In the genomic region with DNA sequence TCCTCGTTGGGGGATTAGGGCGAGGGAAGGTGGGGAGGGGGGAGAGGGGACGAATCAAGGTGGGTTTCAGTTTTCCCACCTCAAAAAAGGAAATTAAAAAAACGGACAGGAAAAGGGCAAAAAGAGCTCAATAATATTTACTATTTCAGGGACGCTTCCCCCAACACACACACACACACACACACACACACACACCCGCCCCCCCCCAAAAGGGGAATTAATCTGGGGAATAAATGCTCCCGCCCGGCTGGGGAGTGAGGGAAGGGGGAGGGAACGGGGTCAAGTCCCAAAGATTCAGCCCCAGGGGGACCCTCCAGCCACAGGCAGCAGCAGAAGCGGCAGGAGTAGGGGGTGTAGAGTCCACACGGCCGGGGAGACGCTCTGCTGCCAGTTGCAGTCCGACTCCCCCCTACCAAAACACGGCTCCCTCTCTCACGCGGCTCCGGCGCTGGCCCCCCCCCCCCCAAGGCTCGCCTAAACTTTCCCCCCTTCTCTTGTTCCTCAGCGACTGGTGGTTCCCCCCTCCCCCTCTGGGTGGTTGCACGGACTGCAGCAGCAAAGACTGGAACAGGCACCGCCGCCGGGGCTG, we compare ENCODE assay signal across 1 cellular context.
TF ChIP-seq lines count a peak whose summit lies in the region.

No MANE protein-coding gene starts in this region.

TF ChIP-seq in K562, 482 proteins besides CTCF, POLR2A, EP300 and RAD21 (continues in another document):
- TF ChIP-seq POU5F1 (IDR thresholded peaks at IDR 0.05; ENCODE audit: borderline replicate concordance, low read depth, low read length, partially characterized antibody), result no peak
- no peak for TF ChIP-seq ZBTB1 (CRISPR knock-in tag; IDR thresholded peaks at IDR 0.05; ENCODE audit: borderline replicate concordance, low read depth)
- no peak for TF ChIP-seq MTF1 (CRISPR knock-in tag; IDR thresholded peaks at IDR 0.05; ENCODE audit: borderline replicate concordance)
- TF ChIP-seq U2AF2 (optimal IDR thresholded peaks at IDR 0.05; ENCODE audit: low read depth, low read length), result no peak
- TF ChIP-seq CEBPB (tag; IDR thresholded peaks at IDR 0.05), result no peak
- TF ChIP-seq, protein P1, sequence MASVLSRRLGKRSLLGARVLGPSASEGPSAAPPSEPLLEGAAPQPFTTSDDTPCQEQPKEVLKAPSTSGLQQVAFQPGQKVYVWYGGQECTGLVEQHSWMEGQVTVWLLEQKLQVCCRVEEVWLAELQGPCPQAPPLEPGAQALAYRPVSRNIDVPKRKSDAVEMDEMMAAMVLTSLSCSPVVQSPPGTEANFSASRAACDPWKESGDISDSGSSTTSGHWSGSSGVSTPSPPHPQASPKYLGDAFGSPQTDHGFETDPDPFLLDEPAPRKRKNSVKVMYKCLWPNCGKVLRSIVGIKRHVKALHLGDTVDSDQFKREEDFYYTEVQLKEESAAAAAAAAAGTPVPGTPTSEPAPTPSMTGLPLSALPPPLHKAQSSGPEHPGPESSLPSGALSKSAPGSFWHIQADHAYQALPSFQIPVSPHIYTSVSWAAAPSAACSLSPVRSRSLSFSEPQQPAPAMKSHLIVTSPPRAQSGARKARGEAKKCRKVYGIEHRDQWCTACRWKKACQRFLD (CRISPR knock-in tag; IDR thresholded peaks at IDR 0.05), result no peak
- TF ChIP-seq MAFG (tag; conservative IDR thresholded peaks at IDR 0.05), result no peak
- no peak for TF ChIP-seq GTF2E2 (tag; IDR thresholded peaks at IDR 0.05)
- TF ChIP-seq, protein P2, sequence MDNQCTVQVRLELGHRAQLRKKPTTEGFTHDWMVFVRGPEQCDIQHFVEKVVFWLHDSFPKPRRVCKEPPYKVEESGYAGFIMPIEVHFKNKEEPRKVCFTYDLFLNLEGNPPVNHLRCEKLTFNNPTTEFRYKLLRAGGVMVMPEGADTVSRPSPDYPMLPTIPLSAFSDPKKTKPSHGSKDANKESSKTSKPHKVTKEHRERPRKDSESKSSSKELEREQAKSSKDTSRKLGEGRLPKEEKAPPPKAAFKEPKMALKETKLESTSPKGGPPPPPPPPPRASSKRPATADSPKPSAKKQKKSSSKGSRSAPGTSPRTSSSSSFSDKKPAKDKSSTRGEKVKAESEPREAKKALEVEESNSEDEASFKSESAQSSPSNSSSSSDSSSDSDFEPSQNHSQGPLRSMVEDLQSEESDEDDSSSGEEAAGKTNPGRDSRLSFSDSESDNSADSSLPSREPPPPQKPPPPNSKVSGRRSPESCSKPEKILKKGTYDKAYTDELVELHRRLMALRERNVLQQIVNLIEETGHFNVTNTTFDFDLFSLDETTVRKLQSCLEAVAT (IDR thresholded peaks at IDR 0.05), result peak; percentile 51 to 60; a peak in 3 of 4 replicates
- TF ChIP-seq ETS2 (tag; IDR thresholded peaks at IDR 0.05; ENCODE audit: borderline replicate concordance, poor library complexity, severe bottlenecking), result no peak
- TF ChIP-seq, protein P3, sequence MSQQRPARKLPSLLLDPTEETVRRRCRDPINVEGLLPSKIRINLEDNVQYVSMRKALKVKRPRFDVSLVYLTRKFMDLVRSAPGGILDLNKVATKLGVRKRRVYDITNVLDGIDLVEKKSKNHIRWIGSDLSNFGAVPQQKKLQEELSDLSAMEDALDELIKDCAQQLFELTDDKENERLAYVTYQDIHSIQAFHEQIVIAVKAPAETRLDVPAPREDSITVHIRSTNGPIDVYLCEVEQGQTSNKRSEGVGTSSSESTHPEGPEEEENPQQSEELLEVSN (IDR thresholded peaks at IDR 0.05; ENCODE audit: borderline replicate concordance in 1 of 2, extremely low read depth in 1 of 2, insufficient read depth in 1 of 2, insufficient read length in 1 of 2, low read depth in 1 of 2, low read length in 1 of 2, poor library complexity in 1 of 2, severe bottlenecking in 1 of 2), result no peak
- TF ChIP-seq ZFP36 (IDR thresholded peaks at IDR 0.05; ENCODE audit: low read depth, low read length, partially characterized antibody), result no peak
- TF ChIP-seq, protein P4, sequence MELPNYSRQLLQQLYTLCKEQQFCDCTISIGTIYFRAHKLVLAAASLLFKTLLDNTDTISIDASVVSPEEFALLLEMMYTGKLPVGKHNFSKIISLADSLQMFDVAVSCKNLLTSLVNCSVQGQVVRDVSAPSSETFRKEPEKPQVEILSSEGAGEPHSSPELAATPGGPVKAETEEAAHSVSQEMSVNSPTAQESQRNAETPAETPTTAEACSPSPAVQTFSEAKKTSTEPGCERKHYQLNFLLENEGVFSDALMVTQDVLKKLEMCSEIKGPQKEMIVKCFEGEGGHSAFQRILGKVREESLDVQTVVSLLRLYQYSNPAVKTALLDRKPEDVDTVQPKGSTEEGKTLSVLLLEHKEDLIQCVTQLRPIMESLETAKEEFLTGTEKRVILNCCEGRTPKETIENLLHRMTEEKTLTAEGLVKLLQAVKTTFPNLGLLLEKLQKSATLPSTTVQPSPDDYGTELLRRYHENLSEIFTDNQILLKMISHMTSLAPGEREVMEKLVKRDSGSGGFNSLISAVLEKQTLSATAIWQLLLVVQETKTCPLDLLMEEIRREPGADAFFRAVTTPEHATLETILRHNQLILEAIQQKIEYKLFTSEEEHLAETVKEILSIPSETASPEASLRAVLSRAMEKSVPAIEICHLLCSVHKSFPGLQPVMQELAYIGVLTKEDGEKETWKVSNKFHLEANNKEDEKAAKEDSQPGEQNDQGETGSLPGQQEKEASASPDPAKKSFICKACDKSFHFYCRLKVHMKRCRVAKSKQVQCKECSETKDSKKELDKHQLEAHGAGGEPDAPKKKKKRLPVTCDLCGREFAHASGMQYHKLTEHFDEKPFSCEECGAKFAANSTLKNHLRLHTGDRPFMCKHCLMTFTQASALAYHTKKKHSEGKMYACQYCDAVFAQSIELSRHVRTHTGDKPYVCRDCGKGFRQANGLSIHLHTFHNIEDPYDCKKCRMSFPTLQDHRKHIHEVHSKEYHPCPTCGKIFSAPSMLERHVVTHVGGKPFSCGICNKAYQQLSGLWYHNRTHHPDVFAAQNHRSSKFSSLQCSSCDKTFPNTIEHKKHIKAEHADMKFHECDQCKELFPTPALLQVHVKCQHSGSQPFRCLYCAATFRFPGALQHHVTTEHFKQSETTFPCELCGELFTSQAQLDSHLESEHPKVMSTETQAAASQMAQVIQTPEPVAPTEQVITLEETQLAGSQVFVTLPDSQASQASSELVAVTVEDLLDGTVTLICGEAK (IDR thresholded peaks at IDR 0.05), result 0 out of 2 replicates have a peak, but pooled peaks have one; percentile 33
- TF ChIP-seq, protein P4 (CRISPR knock-in tag; IDR thresholded peaks at IDR 0.05), result no peak
- TF ChIP-seq HDAC6 (IDR thresholded peaks at IDR 0.05; ENCODE audit: low read depth, low read length), result no peak
- TF ChIP-seq BRD4 (IDR thresholded peaks at IDR 0.05), result peak; percentile 85; the same call in 1 of the 2 replicates
- TF ChIP-seq ZNF76 (CRISPR knock-in tag; IDR thresholded peaks at IDR 0.05; ENCODE audit: borderline replicate concordance), result no peak
- no peak for TF ChIP-seq EP400 (IDR thresholded peaks at IDR 0.05)
- TF ChIP-seq ZFP1 (CRISPR knock-in tag; IDR thresholded peaks at IDR 0.05), result no peak
- TF ChIP-seq CCNT2 (IDR thresholded peaks at IDR 0.05; ENCODE audit: borderline replicate concordance, extremely low read depth, insufficient read length, low read depth, low read length), result peak; percentile 4
- TF ChIP-seq ZNF232 (CRISPR knock-in tag; IDR thresholded peaks at IDR 0.05), result no peak
- no peak for TF ChIP-seq HNRNPLL (IDR thresholded peaks at IDR 0.05; ENCODE audit: low read depth, low read length, poor library complexity, severe bottlenecking)
- TF ChIP-seq, protein P5, sequence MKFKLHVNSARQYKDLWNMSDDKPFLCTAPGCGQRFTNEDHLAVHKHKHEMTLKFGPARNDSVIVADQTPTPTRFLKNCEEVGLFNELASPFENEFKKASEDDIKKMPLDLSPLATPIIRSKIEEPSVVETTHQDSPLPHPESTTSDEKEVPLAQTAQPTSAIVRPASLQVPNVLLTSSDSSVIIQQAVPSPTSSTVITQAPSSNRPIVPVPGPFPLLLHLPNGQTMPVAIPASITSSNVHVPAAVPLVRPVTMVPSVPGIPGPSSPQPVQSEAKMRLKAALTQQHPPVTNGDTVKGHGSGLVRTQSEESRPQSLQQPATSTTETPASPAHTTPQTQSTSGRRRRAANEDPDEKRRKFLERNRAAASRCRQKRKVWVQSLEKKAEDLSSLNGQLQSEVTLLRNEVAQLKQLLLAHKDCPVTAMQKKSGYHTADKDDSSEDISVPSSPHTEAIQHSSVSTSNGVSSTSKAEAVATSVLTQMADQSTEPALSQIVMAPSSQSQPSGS (CRISPR knock-in tag; IDR thresholded peaks at IDR 0.05), result no peak
- no peak for TF ChIP-seq SAFB2 (IDR thresholded peaks at IDR 0.05; ENCODE audit: borderline replicate concordance, low read depth, low read length, severe bottlenecking)
- TF ChIP-seq, protein P6, sequence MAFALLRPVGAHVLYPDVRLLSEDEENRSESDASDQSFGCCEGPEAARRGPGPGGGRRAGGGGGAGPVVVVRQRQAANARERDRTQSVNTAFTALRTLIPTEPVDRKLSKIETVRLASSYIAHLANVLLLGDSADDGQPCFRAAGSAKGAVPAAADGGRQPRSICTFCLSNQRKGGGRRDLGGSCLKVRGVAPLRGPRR (CRISPR knock-in tag; IDR thresholded peaks at IDR 0.05), result no peak
- TF ChIP-seq KAT2B (IDR thresholded peaks at IDR 0.05; ENCODE audit: low read depth, low read length), result no peak
- TF ChIP-seq SMAD1 (IDR thresholded peaks at IDR 0.05; ENCODE audit: low read depth, low read length, partially characterized antibody), result peak; percentile 18
- no peak for TF ChIP-seq PCBP1 (IDR thresholded peaks at IDR 0.05; ENCODE audit: low read depth, low read length, poor library complexity, severe bottlenecking)
- TF ChIP-seq ILF3 (IDR thresholded peaks at IDR 0.05; ENCODE audit: borderline replicate concordance), result no peak
- no peak for TF ChIP-seq SMARCA5 (IDR thresholded peaks at IDR 0.05)
- TF ChIP-seq HLTF (IDR thresholded peaks at IDR 0.05), result no peak
- TF ChIP-seq, protein P7, sequence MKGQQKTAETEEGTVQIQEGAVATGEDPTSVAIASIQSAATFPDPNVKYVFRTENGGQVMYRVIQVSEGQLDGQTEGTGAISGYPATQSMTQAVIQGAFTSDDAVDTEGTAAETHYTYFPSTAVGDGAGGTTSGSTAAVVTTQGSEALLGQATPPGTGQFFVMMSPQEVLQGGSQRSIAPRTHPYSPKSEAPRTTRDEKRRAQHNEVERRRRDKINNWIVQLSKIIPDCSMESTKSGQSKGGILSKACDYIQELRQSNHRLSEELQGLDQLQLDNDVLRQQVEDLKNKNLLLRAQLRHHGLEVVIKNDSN (CRISPR knock-in tag; IDR thresholded peaks at IDR 0.05), result no peak
- peak; percentile 79 for TF ChIP-seq CHD1 (IDR thresholded peaks at IDR 0.05; ENCODE audit: low read length)
- no peak for TF ChIP-seq ZNF764 (CRISPR knock-in tag; IDR thresholded peaks at IDR 0.05; ENCODE audit: low read depth)
- no peak for TF ChIP-seq MAFF (IDR thresholded peaks at IDR 0.05; ENCODE audit: low read length)
- no peak for TF ChIP-seq SRSF1 (IDR thresholded peaks at IDR 0.05; ENCODE audit: low read depth, low read length)
- no peak for TF ChIP-seq ZNF347 (CRISPR knock-in tag; IDR thresholded peaks at IDR 0.05; ENCODE audit: low read depth)
- TF ChIP-seq, protein P8, sequence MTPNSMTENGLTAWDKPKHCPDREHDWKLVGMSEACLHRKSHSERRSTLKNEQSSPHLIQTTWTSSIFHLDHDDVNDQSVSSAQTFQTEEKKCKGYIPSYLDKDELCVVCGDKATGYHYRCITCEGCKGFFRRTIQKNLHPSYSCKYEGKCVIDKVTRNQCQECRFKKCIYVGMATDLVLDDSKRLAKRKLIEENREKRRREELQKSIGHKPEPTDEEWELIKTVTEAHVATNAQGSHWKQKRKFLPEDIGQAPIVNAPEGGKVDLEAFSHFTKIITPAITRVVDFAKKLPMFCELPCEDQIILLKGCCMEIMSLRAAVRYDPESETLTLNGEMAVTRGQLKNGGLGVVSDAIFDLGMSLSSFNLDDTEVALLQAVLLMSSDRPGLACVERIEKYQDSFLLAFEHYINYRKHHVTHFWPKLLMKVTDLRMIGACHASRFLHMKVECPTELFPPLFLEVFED (CRISPR knock-in tag; conservative IDR thresholded peaks at IDR 0.05), result 0 out of 2 replicates have a peak, but pooled peaks have one; percentile 53
